ENCODE assay signal across 8 cellular contexts in genomic region chr1:226940029-226940805, GRCh38. TPM values are rescaled to one million over a fixed set of nuclear protein-coding genes. Genes with fewer than 3 reads are reported as not detected.
A peak's percentile ranks its signal among the peaks of the same experiment; 100 is the strongest.
DNase-seq lines count a peak whose midpoint lies in the region; ATAC-seq and TF ChIP-seq lines count a peak whose summit lies in the region.

Gene COQ8A (plus strand): TSS chr1:226940294. CDS start chr1:226961386, 21,092 bp downstream.

- peaks cover 53 to 60% (median 58%) of the 10 kb centered on the region in 3 donors for H3K4me1 Mint-ChIP-seq in T-cell

- no peaks in the 10 kb centered on the region for H3K27me3 ChIP-seq in adipocyte (replicated peaks; ENCODE audit: control insufficient read depth, insufficient read depth, low read length)
- no peaks in the 10 kb centered on the region for H3K27me3 ChIP-seq in ovary
- no peaks in the 10 kb centered on the region for H3K27me3 ChIP-seq in thymus (ENCODE audit: control insufficient read depth, insufficient read depth)

- POLR2A ChIA-PET in T-cell (lab: Charles Lee) = interaction anchor here in 1 of 2 donors (0.8 kb wide), 1 partner anchor 22 kb away, joined by 3 read pairs; no protein-coding TSS in a partner anchor

- H3K4me3 Mint-ChIP-seq in T-cell = peak within 1 kb of the TSS; percentile 86 to 91 (median 89)

- ATAC-seq in HG02852 (IDR thresholded peaks at IDR 0.05; ENCODE audit: unreplicated experiment) (peak; percentile 96), T-cell (replicated peaks in 1 of 4) (peak; percentile 92 to 93 (median 92)), Right ventricle myocardium superior (ENCODE audit: poor library complexity) (peak; percentile 92)

- 0% methylated on average over 64 to 73 of the region's 73 CpGs for WGBS in ovary, 3 donors
- under 1% methylated on average over 73 of the region's 73 CpGs for WGBS in thymus

- H3K9ac ChIP-seq in adipocyte (ENCODE audit: low read length) = peak within 1 kb of the TSS; percentile 97

- intact Hi-C loops in Right ventricle myocardium superior (cut with DNase I) (loop anchor here (5.0 kb wide), 1 partner anchor 37 kb away; no protein-coding TSS in a partner anchor), ovary (cut with DNase I) (no loop called here)

- H3K4me1 ChIP-seq in adipocyte (ENCODE audit: control insufficient read depth, insufficient read depth, low read length) (peaks cover 44% of the 10 kb centered on the region), ovary (ENCODE audit: insufficient read depth) (peaks cover 29% of the 10 kb centered on the region), thymus (ENCODE audit: control insufficient read depth, insufficient read depth, low read length) (peaks cover 21% of the 10 kb centered on the region)

- peak; percentile 98 for DNase-seq in GM12864 (ENCODE audit: low read depth)
- peak; percentile 99 for DNase-seq in NCI-H1436 treated with DMSO at 0.1 percent for 48 hours (lab: John Stamatoyannopoulos, UW)
- peak; percentile 97 to 100 (median 99) for DNase-seq in T-cell
- DNase-seq in adipocyte (ENCODE audit: low read depth) = peak; percentile 100
- peak; percentile 100 for DNase-seq in Right ventricle myocardium superior
- peak; percentile 99 for DNase-seq in ovary

- H3K4me3 ChIP-seq in GM12864 (ENCODE audit: low read depth, low read length) (peak within 1 kb of the TSS; percentile 71), adipocyte (ENCODE audit: low read length) (peak within 1 kb of the TSS; percentile 86), ovary (peak within 1 kb of the TSS; percentile 95), thymus (ENCODE audit: low read length) (peak within 1 kb of the TSS; percentile 78)

- H3K9me3 ChIP-seq in adipocyte (ENCODE audit: control insufficient read depth, low read length) = peaks cover 2% of the 10 kb centered on the region
- H3K9me3 ChIP-seq in ovary = no peaks in the 10 kb centered on the region
- H3K9me3 ChIP-seq in thymus (ENCODE audit: control insufficient read depth) = no peaks in the 10 kb centered on the region

- no peak for TF ChIP-seq CTCF in GM12864 (IDR thresholded peaks at IDR 0.05; ENCODE audit: low read depth, low read length, missing control alignments)
- no peak for TF ChIP-seq CTCF in ovary (IDR thresholded peaks at IDR 0.05)

- no peaks in the 10 kb centered on the region for H3K36me3 ChIP-seq in adipocyte (ENCODE audit: control insufficient read depth, insufficient read depth, low read length, severe bottlenecking)
- H3K36me3 ChIP-seq in ovary = no peaks in the 10 kb centered on the region
- H3K36me3 ChIP-seq in thymus (ENCODE audit: control insufficient read depth, insufficient read depth) = peaks cover 3% of the 10 kb centered on the region

- H3K27me3 Mint-ChIP-seq in T-cell = no peaks in the 10 kb centered on the region

- peaks cover 4 to 5% (median 4%) of the 10 kb centered on the region in 3 donors for H3K9me3 Mint-ChIP-seq in T-cell

- peak within 1 kb of the TSS; percentile 96 to 98 for H3K27ac Mint-ChIP-seq in T-cell

- no peak for TF ChIP-seq EP300 in ovary (IDR thresholded peaks at IDR 0.05)

- CTCF ChIA-PET in T-cell (lab: Charles Lee) = interaction anchor here in 1 of 2 donors (0.9 to 1.0 kb wide), 2 partner anchors 201 to 532 kb away, joined by 4 read pairs; partner anchors contain the start of gene PARP1

- peaks cover 16% of the 10 kb centered on the region for H3K36me3 Mint-ChIP-seq in T-cell

- no peak for TF ChIP-seq POLR2A in ovary (IDR thresholded peaks at IDR 0.05)

- H3K27ac ChIP-seq in ovary (peak within 1 kb of the TSS; percentile 92 to 99), thymus (ENCODE audit: low read depth) (peak within 1 kb of the TSS; percentile 99)

RNA-seq across cellular contexts. Expression of gene COQ8A, which starts in this region (rescaled TPM):
- total RNA-seq in T-cell (10 to 100 TPM; 39.7 to 85.9 (median 65.0) TPM), Right ventricle myocardium superior (393 TPM), ovary (100 to 1,000 TPM in 1 of 7 donors, 10 to 100 TPM in 6; 37.4 to 101 (median 71.2) TPM)
- polyA plus RNA-seq in ovary (10 to 100 TPM; 37.5 to 59.9 TPM), thymus (47.1 TPM)

Comparison
In these comparisons a context has a peak if more than half of its experiments do, and no peak if none do; other contexts are left out.
1. Peak in every context shown above with its lines: DNase-seq, ATAC-seq, H3K4me3 ChIP-seq and H3K27ac ChIP-seq.